ENCODE assay signal across 9 cellular contexts in the genomic region with DNA sequence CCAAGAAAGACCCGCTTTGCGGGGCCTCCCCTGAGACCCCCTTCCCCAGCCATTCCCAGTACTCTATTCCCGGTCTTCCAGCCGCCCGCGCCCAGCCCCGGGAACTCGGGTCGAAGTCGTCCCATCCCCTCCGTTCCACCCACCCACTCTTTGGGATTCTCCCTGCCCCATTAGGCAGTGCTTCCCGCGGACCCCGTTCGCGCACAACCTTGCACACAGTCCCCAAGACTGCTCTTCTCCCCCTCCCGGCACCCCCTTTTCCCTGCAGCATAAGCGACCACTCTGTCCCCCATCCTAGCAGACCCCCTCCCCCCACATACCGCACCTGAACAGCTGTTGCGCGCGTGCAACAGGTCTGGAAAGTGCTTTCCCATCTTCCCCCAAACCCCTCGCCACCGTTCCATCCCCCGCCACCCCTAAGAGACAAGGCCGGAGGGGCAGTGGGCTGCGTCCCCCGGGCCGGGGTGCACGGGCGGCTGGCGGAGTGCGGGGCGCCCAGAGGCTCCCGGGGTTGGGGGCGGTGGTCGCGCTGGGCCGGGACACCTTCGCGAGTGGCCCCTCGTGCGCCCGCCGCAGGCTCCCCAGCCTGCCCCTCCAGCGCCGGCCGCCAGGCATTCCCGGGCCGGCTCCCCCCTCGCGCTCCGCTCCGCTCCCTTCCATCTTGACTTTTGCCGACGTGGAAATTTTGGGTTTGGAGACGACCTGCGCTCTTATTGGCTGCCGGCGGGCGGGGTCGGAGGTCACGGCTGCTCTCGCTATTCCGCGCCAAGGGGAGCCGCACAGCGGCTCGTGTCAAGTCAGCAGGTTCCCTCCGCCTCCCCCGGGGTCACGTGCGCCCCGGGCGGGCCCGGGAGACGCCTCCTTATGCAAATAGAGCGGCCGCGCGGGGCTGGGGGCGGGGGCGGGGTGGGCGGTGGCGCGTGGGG.
DNase-seq lines count a peak whose midpoint lies in the region; ATAC-seq, FAIRE-seq and TF ChIP-seq lines count a peak whose summit lies in the region.
"Had no signal": no experiment of that assay in that cellular context is flagged by ENCODE, and none has a peak within 500 bp of the region (broad histone marks: within the 10 kb centered on the region; RNA-seq: fewer than 3 reads in every experiment).

No MANE protein-coding gene starts in this region.

- H3K27me3 ChIP-seq in H1 (replicated peaks in 1 of 4; ENCODE audit: control insufficient read depth in 3 of 4, extremely low read depth in 1 of 4, insufficient read depth in 3 of 4, low read length in 3 of 4) = no peaks in the 10 kb centered on the region
- H3K27me3 ChIP-seq in mesendoderm (ENCODE audit: insufficient read depth, low read length, poor library complexity) = no peaks in the 10 kb centered on the region

- peaks cover 4% of the 10 kb centered on the region for H3K23me2 ChIP-seq in H1 (ENCODE audit: low read depth, low read length)

- peak overlapping the region; percentile 62 for H3K18ac ChIP-seq in H1 (ENCODE audit: extremely low read depth, low read length)
- H3K18ac ChIP-seq in mesendoderm (ENCODE audit: low read length) = peak overlapping the region; percentile 98

- ATAC-seq in GM19351 (IDR thresholded peaks at IDR 0.05; ENCODE audit: unreplicated experiment) (peak; percentile 87), HG03469 (IDR thresholded peaks at IDR 0.05; ENCODE audit: unreplicated experiment) (peak; percentile 60)

- H3K4me1 ChIP-seq in H1 (replicated peaks in 1 of 4; ENCODE audit: control insufficient read depth in 3 of 4, insufficient read depth in 4 of 4, low read length in 3 of 4) (peaks cover 5 to 26% (median 24%) of the 10 kb centered on the region in 4 experiments), mesendoderm (ENCODE audit: control insufficient read depth, low read depth, low read length) (peaks cover 7% of the 10 kb centered on the region)

- H3K9ac ChIP-seq in H1 (replicated peaks in 1 of 4; ENCODE audit: extremely low read depth in 1 of 4, low read depth in 3 of 4, low read length in 3 of 4) (peak overlapping the region; percentile 25 to 95 (median 70)), mesendoderm (ENCODE audit: low read length) (peak overlapping the region; percentile 91)

- TF ChIP-seq CTCF in CD14-positive monocyte (IDR thresholded peaks at IDR 0.05) = no peak
- TF ChIP-seq CTCF in H1 (IDR thresholded peaks at IDR 0.05; ENCODE audit: control extremely low read depth in 1 of 3, insufficient read depth in 1 of 3, low read depth in 1 of 3, low read length in 3 of 3) = no peak

- H3K79me2 ChIP-seq in H1 (ENCODE audit: control insufficient read depth in 1 of 2, insufficient read depth in 2 of 2, low read length in 2 of 2) (peaks cover 0 to 27% of the 10 kb centered on the region in 2 experiments; a peak in 2 of 4 replicates), mesendoderm (ENCODE audit: control insufficient read depth, insufficient read depth, low read length) (peaks cover 2% of the 10 kb centered on the region)

- no peak overlapping the region for H2BK15ac ChIP-seq in H1 (ENCODE audit: low read length)
- H2BK15ac ChIP-seq in mesendoderm (replicated peaks; ENCODE audit: low read depth) = no peak overlapping the region

- no peak overlapping the region for H2BK20ac ChIP-seq in H1 (ENCODE audit: low read length)

- peaks cover 36 to 47% (median 44%) of the 10 kb centered on the region in 3 donors for H3K27me3 Mint-ChIP-seq in CD14-positive monocyte (ENCODE audit: low read depth in 3 of 3)

- H2BK12ac ChIP-seq in H1 (ENCODE audit: low read depth, low read length) = no peak overlapping the region

- H2BK120ac ChIP-seq in H1 (replicated peaks; ENCODE audit: low read depth, low read length) (no peak overlapping the region), mesendoderm (ENCODE audit: low read depth, low read length) (no peak overlapping the region)

- peaks cover 2% of the 10 kb centered on the region; the same call in 1 of the 2 replicates for H3K79me1 ChIP-seq in H1 (ENCODE audit: low read depth, low read length)
- H3K79me1 ChIP-seq in mesendoderm (ENCODE audit: low read length) = peaks cover 6% of the 10 kb centered on the region

- no peak overlapping the region for H3K14ac ChIP-seq in H1 (ENCODE audit: insufficient read length)

- H2AK5ac ChIP-seq in H1 (ENCODE audit: low read depth, low read length) (no peak overlapping the region), mesendoderm (ENCODE audit: low read length) (no peak overlapping the region)

- peak overlapping the region; percentile 92 to 93 for H3K4me2 ChIP-seq in H1 (ENCODE audit: insufficient read depth in 1 of 2, low read depth in 2 of 2, low read length in 2 of 2)
- H3K4me2 ChIP-seq in mesendoderm (ENCODE audit: low read length) = peak overlapping the region; percentile 84

- peaks cover 2% of the 10 kb centered on the region in 2 experiments for H4K20me1 ChIP-seq in H1 (replicated peaks in 1 of 2; ENCODE audit: control insufficient read depth in 1 of 2, insufficient read depth in 2 of 2, low read length in 2 of 2)

- peak overlapping the region; percentile 91 for H3K4me3 Mint-ChIP-seq in CD14-positive monocyte

- POLR2A ChIA-PET in H1 (lab: Charles Lee; ENCODE audit: partially characterized antibody) = interaction anchor here (0.6 to 2.2 kb wide), 14 partner anchors 9 to 521 kb away, joined by 3 to 11 read pairs (median 4); partner anchors contain the start of genes CBX3 and HNRNPA2B1

- intact Hi-C loops in CD14-positive monocyte (cut with micrococcal nuclease) = no loop called here

- H3K36me3 Mint-ChIP-seq in CD14-positive monocyte = peaks cover 7 to 13% of the 10 kb centered on the region in 2 donors

- peaks cover 20% of the 10 kb centered on the region for H3K4me1 Mint-ChIP-seq in CD14-positive monocyte

- FAIRE-seq in H1 (lab: Jason Lieb, UNC) = no peak
- FAIRE-seq: endometrium had no signal

- peaks cover 4 to 11% of the 10 kb centered on the region in 2 experiments; a peak in 3 of 4 replicates for H3K9me3 ChIP-seq in H1 (ENCODE audit: insufficient read depth in 2 of 2, low read depth in 1 of 2, low read length in 1 of 2)

- peaks cover 0 to 10% (median 5%) of the 10 kb centered on the region in 7 donors for H3K9me3 Mint-ChIP-seq in CD14-positive monocyte

- H3K27ac ChIP-seq in H1 (ENCODE audit: low read depth, low read length) (peak overlapping the region; percentile 76; the same call in 1 of the 2 replicates), mesendoderm (ENCODE audit: low read depth, low read length) (peak overlapping the region; percentile 65)

- peak overlapping the region in 1 of 7 donors; percentile 77 for H3K27ac Mint-ChIP-seq in CD14-positive monocyte

- H3K36me3 ChIP-seq in H1 (ENCODE audit: control insufficient read depth in 2 of 4, insufficient read depth in 4 of 4, low read length in 3 of 4) = no peaks in the 10 kb centered on the region; a peak in 1 of 8 replicates
- H3K36me3 ChIP-seq in mesendoderm (ENCODE audit: control insufficient read depth, insufficient read depth, low read length) = no peaks in the 10 kb centered on the region

- no peak overlapping the region for H2AFZ ChIP-seq in H1 (ENCODE audit: low read length)

- peak; percentile 68 for DNase-seq in CD14-positive monocyte (ENCODE audit: low spot score)
- peak; percentile 94 for DNase-seq in NCI-H69 (lab: John Stamatoyannopoulos, UW)
- peak; percentile 69 to 76 for DNase-seq in activated CD8-positive, alpha-beta memory T cell treated with anti-CD3 and anti-CD28 coated beads for 1 hour (ENCODE audit: extremely low read depth in 1 of 2, low read depth in 1 of 2)
- peak; percentile 94 to 96 for DNase-seq in H1 (ENCODE audit: low read depth in 1 of 2, low spot score in 2 of 2)
- DNase-seq in mesendoderm = peak; percentile 99
- peak; percentile 67 for DNase-seq in stimulated activated CD8-positive, alpha-beta memory T cell treated with anti-CD3 and anti-CD28 coated beads, Interleukin-15, amount 100 ng/mL, for 1 hour (ENCODE audit: low read depth)

- H3K23ac ChIP-seq in H1 (ENCODE audit: insufficient read length) = no peak overlapping the region
- no peak overlapping the region for H3K23ac ChIP-seq in mesendoderm (ENCODE audit: low read length)

- H4K5ac ChIP-seq in H1 (ENCODE audit: insufficient read length, low read depth, low read length) (no peak overlapping the region), mesendoderm (ENCODE audit: low read length) (no peak overlapping the region)

- H4K8ac ChIP-seq in H1 (ENCODE audit: extremely low read depth, insufficient read depth, low read length) (peak overlapping the region; percentile 75; the same call in 1 of the 2 replicates), mesendoderm (ENCODE audit: low read depth, low read length) (peak overlapping the region; percentile 7)

- TF ChIP-seq POLR2A in H1 (IDR thresholded peaks at IDR 0.05; ENCODE audit: control extremely low read depth in 1 of 2, low read depth in 2 of 2, low read length in 2 of 2) = peak; percentile 43 to 63; a peak in 2 of 3 replicates

- H2BK5ac ChIP-seq in H1 (ENCODE audit: low read depth, low read length) = peak overlapping the region; percentile 76; the same call in 1 of the 2 replicates
- H2BK5ac ChIP-seq in mesendoderm (ENCODE audit: low read length) = peak overlapping the region; percentile 45

- TF ChIP-seq RAD21 in H1 (IDR thresholded peaks at IDR 0.05 in 1 of 2, conservative IDR thresholded peaks at IDR 0.05 in 1 of 2; ENCODE audit: low read depth in 2 of 2, low read length in 2 of 2) = no peak

- H4K91ac ChIP-seq in H1 (replicated peaks; ENCODE audit: insufficient read length, low read length) = peak overlapping the region; percentile 29

- CTCF ChIA-PET in H1 (lab: Charles Lee; ENCODE audit: partially characterized antibody) = interaction anchor here (0.6 to 2.2 kb wide), 5 partner anchors 22 to 108 kb away, joined by 3 to 6 read pairs (median 5); no protein-coding TSS in a partner anchor

- H3K56ac ChIP-seq in H1 (replicated peaks; ENCODE audit: insufficient read length, low read depth, low read length) (peak overlapping the region; percentile 55), mesendoderm (ENCODE audit: low read length) (peak overlapping the region; percentile 91)

- TF ChIP-seq EP300 in H1 (IDR thresholded peaks at IDR 0.05; ENCODE audit: borderline replicate concordance in 1 of 2, low read depth in 2 of 2, low read length in 2 of 2) = 0 out of 3 replicates have a peak, but pooled peaks of 1 of the 2 experiments have one; percentile 47

- WGBS in H1 (ENCODE audit: extremely low coverage in 1 of 2, insufficient coverage in 1 of 2, insufficient read length in 1 of 2, insufficient replicate concordance in 2 of 2, low coverage in 1 of 2, low lambda C conversion rate in 2 of 2, missing lambda C conversion rate in 1 of 2), 2 experiments = 3% methylated on average over 43 of the region's 86 CpGs; no CpG with 5 or more reads in 1 of the 2 experiments
- no CpG with 5 or more reads among the region's 86 CpGs for WGBS in mesendoderm (ENCODE audit: extremely low coverage, insufficient coverage, low lambda C conversion rate)

- H3K4me3 ChIP-seq in H1 (ENCODE audit: extremely low read depth in 1 of 4, insufficient read depth in 2 of 4, low read depth in 3 of 4, low read length in 4 of 4) (peak overlapping the region; percentile 80 to 95 (median 94)), mesendoderm (ENCODE audit: low read length) (peak overlapping the region; percentile 95)

- H3K4ac ChIP-seq in H1 (replicated peaks; ENCODE audit: insufficient read length, low read depth, low read length) = no peak overlapping the region
- H3K4ac ChIP-seq in mesendoderm (ENCODE audit: low read depth, low read length) = peak overlapping the region; percentile 79

TF ChIP-seq in H1, 55 proteins besides CTCF, POLR2A, EP300 and RAD21 (continues in another document):
- TF ChIP-seq TAF7 (optimal IDR thresholded peaks at IDR 0.05; ENCODE audit: borderline replicate concordance, low read depth, low read length) = peak; percentile 52

Comparison
In these comparisons a context has a peak if more than half of its experiments do, and no peak if none do; other contexts are left out.
1. Peak in every context shown above with its lines: DNase-seq, ATAC-seq, H3K4me3 ChIP-seq and H3K27ac ChIP-seq.